In genomic region chr22:22848364-22848866, GRCh38 we compare ENCODE assay signal across 8 cellular contexts. TPM values are rescaled to one million over a fixed set of nuclear protein-coding genes. Genes with fewer than 3 reads are reported as not detected.
DNase-seq lines count a peak whose midpoint lies in the region; ATAC-seq, FAIRE-seq and TF ChIP-seq lines count a peak whose summit lies in the region.

No MANE protein-coding gene starts in this region.

- peak; percentile 85 to 92 for TF ChIP-seq CTCF in Caco-2 (IDR thresholded peaks at IDR 0.05; ENCODE audit: insufficient read depth in 1 of 2, low read depth in 1 of 2, low read length in 1 of 2, severe bottlenecking in 1 of 2, unreplicated experiment in 1 of 2)
- peak; percentile 49 to 79 (median 78) for TF ChIP-seq CTCF in GM12878 (IDR thresholded peaks at IDR 0.05 in 2 of 3, conservative IDR thresholded peaks at IDR 0.05 in 1 of 3; ENCODE audit: control insufficient read depth in 2 of 3, extremely low read depth in 1 of 3, insufficient read depth in 1 of 3, low read depth in 3 of 3, low read length in 3 of 3)

- H3K79me2 ChIP-seq in GM12878 (ENCODE audit: control insufficient read depth, insufficient read depth, low read length), result no peaks in the 10 kb centered on the region

- no peaks in the 10 kb centered on the region for H3K36me3 ChIP-seq in Caco-2 (ENCODE audit: control insufficient read depth, insufficient read depth, low read length)
- H3K36me3 ChIP-seq in GM12878 (ENCODE audit: control insufficient read depth in 2 of 2, insufficient read depth in 2 of 2, low read length in 1 of 2), result no peaks in the 10 kb centered on the region

- intact Hi-C loops in Caco-2 (cut with micrococcal nuclease; ENCODE audit: unreplicated experiment) (loop anchor here (1.0 to 10.0 kb wide), 3 partner anchors 36 to 256 kb away; no protein-coding TSS in a partner anchor), GM12878 (cut with micrococcal nuclease; ENCODE audit: unreplicated experiment) (loop anchor here (1.0 to 10.0 kb wide), 5 partner anchors 38 to 276 kb away; no protein-coding TSS in a partner anchor)

- ATAC-seq in GM12878, result peak; percentile 91
- ATAC-seq in GM21737 (IDR thresholded peaks at IDR 0.05; ENCODE audit: unreplicated experiment), result no peak
- no peak for ATAC-seq in HG03565 (IDR thresholded peaks at IDR 0.05; ENCODE audit: unreplicated experiment)

- no peak overlapping the region for H3K4me3 ChIP-seq in Caco-2 (ENCODE audit: low read depth, low read length)
- no peak overlapping the region for H3K4me3 ChIP-seq in GM12878

- H2AFZ ChIP-seq in GM12878 (ENCODE audit: control insufficient read depth, low read depth, low read length), result no peak overlapping the region

- H3K36me3 Mint-ChIP-seq in Caco-2 (ENCODE audit: insufficient read depth, unreplicated experiment) (no peaks in the 10 kb centered on the region), immature natural killer cell (peaks cover 3 to 6% (median 4%) of the 10 kb centered on the region in 3 donors)
- H3K36me3 Mint-ChIP-seq in T-helper 2 cell treated with Interferon-gamma antibody and Interleukin-4, amounts not matched to agents 5 μg/mL and 100 μg/mL, for 36 hours (ENCODE audit: low read depth), result no peaks in the 10 kb centered on the region

- H3K4me1 Mint-ChIP-seq in Caco-2 (ENCODE audit: low read depth, unreplicated experiment) (no peaks in the 10 kb centered on the region), immature natural killer cell (peaks cover 42 to 66% of the 10 kb centered on the region in 2 donors)
- peaks cover 4% of the 10 kb centered on the region for H3K4me1 Mint-ChIP-seq in T-helper 2 cell treated with Interferon-gamma antibody and Interleukin-4, amounts not matched to agents 5 μg/mL and 100 μg/mL, for 36 hours (ENCODE audit: low read depth)

- SMC1A ChIA-PET in GM12878 (lab: Charles Lee; ENCODE audit: uncharacterized antibody, unreplicated experiment), result interaction anchor here (0.7 to 7.6 kb wide), 14 partner anchors 7 to 109 kb away, joined by 3 to 201 read pairs (median 9); no protein-coding TSS in a partner anchor

- H3K9me3 Mint-ChIP-seq in Caco-2 (ENCODE audit: unreplicated experiment), result no peaks in the 10 kb centered on the region
- no peaks in the 10 kb centered on the region for H3K9me3 Mint-ChIP-seq in T-helper 2 cell treated with Interferon-gamma antibody and Interleukin-4, amounts not matched to agents 5 μg/mL and 100 μg/mL, for 36 hours
- peaks cover 0 to 5% (median 1%) of the 10 kb centered on the region in 6 donors for H3K9me3 Mint-ChIP-seq in immature natural killer cell

- in situ Hi-C loops in GM12878 (cut with MboI), result no loop called here

- peaks cover 3% of the 10 kb centered on the region; the same call in 1 of the 2 replicates for H3K9me3 ChIP-seq in Caco-2
- H3K9me3 ChIP-seq in GM12878 (replicated peaks; ENCODE audit: control insufficient read depth, insufficient read depth, low read length), result no peaks in the 10 kb centered on the region

- TF ChIP-seq POLR2A in GM12878 (IDR thresholded peaks at IDR 0.05; ENCODE audit: low read depth, low read length), result no peak

- H3K27me3 Mint-ChIP-seq in Caco-2 (ENCODE audit: insufficient read depth, unreplicated experiment), result peaks cover under 1% of the 10 kb centered on the region
- peaks cover 41% of the 10 kb centered on the region for H3K27me3 Mint-ChIP-seq in T-helper 2 cell treated with Interferon-gamma antibody and Interleukin-4, amounts not matched to agents 5 μg/mL and 100 μg/mL, for 36 hours (ENCODE audit: low read depth)
- peaks cover 0 to 10% (median 1%) of the 10 kb centered on the region in 3 donors for H3K27me3 Mint-ChIP-seq in immature natural killer cell (ENCODE audit: low read depth in 3 of 3)

- H4K20me1 ChIP-seq in GM12878 (ENCODE audit: control insufficient read depth, insufficient read depth), result no peaks in the 10 kb centered on the region

- H3K4me3 Mint-ChIP-seq in Caco-2 (ENCODE audit: unreplicated experiment), result no peak overlapping the region
- no peak overlapping the region for H3K4me3 Mint-ChIP-seq in T-helper 2 cell treated with Interferon-gamma antibody and Interleukin-4, amounts not matched to agents 5 μg/mL and 100 μg/mL, for 36 hours
- H3K4me3 Mint-ChIP-seq in immature natural killer cell, result no peak overlapping the region

- H3K9ac ChIP-seq in GM12878 (ENCODE audit: control insufficient read depth, insufficient read depth, low read length), result no peak overlapping the region

- POLR2A ChIA-PET in Caco-2 (lab: Charles Lee), result no interaction called here
- POLR2A ChIA-PET in GM12878 (lab: Charles Lee), result interaction anchor here (1.2 to 3.7 kb wide), 6 partner anchors 26 to 107 kb away, joined by 3 to 38 read pairs (median 16); no protein-coding TSS in a partner anchor

- CTCF ChIA-PET in Caco-2 (lab: Charles Lee), result interaction anchor here (0.7 to 3.3 kb wide), 10 partner anchors 18 to 308 kb away, joined by 3 to 29 read pairs (median 4); no protein-coding TSS in a partner anchor
- CTCF ChIA-PET in GM12878 (lab: Yijun Ruan, JAX), result interaction anchor here (0.6 to 12.5 kb wide), 22 partner anchors 12 to 261 kb away, joined by 3 to 551 read pairs (median 5); no protein-coding TSS in a partner anchor

- H3K27ac Mint-ChIP-seq in Caco-2 (ENCODE audit: unreplicated experiment) (no peak overlapping the region), immature natural killer cell (peak overlapping the region in 4 of 6 donors; percentile 13 to 49 (median 22))
- H3K27ac Mint-ChIP-seq in T-helper 2 cell treated with Interferon-gamma antibody and Interleukin-4, amounts not matched to agents 5 μg/mL and 100 μg/mL, for 36 hours, result no peak overlapping the region

- DNase-seq in Caco-2 (peak; percentile 74 to 81), HuH-7.5 (ENCODE audit: low spot score) (peak; percentile 28), GM12878 (ENCODE audit: low read depth, low spot score) (no peak), immature natural killer cell (peak; percentile 65 to 66 (median 65))
- DNase-seq in T-helper 2 cell treated with Interferon-gamma antibody and Interleukin-4, amounts not matched to agents 5 μg/mL and 100 μg/mL, for 36 hours (ENCODE audit: low spot score), result peak; percentile 46
- peak; percentile 36 to 63 for DNase-seq in stimulated activated CD4-positive, alpha-beta T cell treated with anti-CD3 and anti-CD28 coated beads, Interleukin-15, amount 100 ng/mL, for 48 hours (ENCODE audit: low read depth in 2 of 2)

- BruUV-seq in Caco-2 (replicated peaks; lab: Mats Ljungman, UMichigan), result no TSS peak
- no TSS peak for BruUV-seq in GM12878 (replicated peaks; lab: Mats Ljungman, UMichigan)

- RAD21 ChIA-PET in GM12878 (lab: Charles Lee; ENCODE audit: unreplicated experiment), result interaction anchor here (0.8 to 9.3 kb wide), 17 partner anchors 9 to 284 kb away, joined by 3 to 174 read pairs (median 6); no protein-coding TSS in a partner anchor

- H3K4me1 ChIP-seq in Caco-2, result no peaks in the 10 kb centered on the region
- peaks cover 18% of the 10 kb centered on the region for H3K4me1 ChIP-seq in GM12878 (ENCODE audit: control insufficient read depth, insufficient read depth, low read length)

- no peak overlapping the region for H3K27ac ChIP-seq in GM12878 (ENCODE audit: control insufficient read depth, insufficient read depth)

- 28% methylated on average over 5 of the region's 5 CpGs for WGBS in GM12878 (ENCODE audit: insufficient coverage, insufficient replicate concordance, low lambda C conversion rate, missing lambda C conversion rate)

- FAIRE-seq in GM12878 (lab: Jason Lieb, UNC), result no peak

- TF ChIP-seq EP300 in GM12878 (IDR thresholded peaks at IDR 0.05; ENCODE audit: borderline replicate concordance in 1 of 2, control insufficient read depth in 1 of 2, low read depth in 2 of 2, low read length in 2 of 2), result no peak

- no peak overlapping the region for H3K4me2 ChIP-seq in GM12878 (ENCODE audit: control insufficient read depth, insufficient read depth)

- no peak for TF ChIP-seq RAD21 in GM12878 (IDR thresholded peaks at IDR 0.05; ENCODE audit: insufficient read depth, low read depth, low read length)

- no peaks in the 10 kb centered on the region for H3K27me3 ChIP-seq in Caco-2 (replicated peaks; ENCODE audit: control insufficient read depth, insufficient read depth, low read length)
- H3K27me3 ChIP-seq in GM12878 (replicated peaks in 1 of 2; ENCODE audit: control insufficient read depth in 2 of 2, insufficient read depth in 2 of 2, low read length in 1 of 2), result no peaks in the 10 kb centered on the region

TF ChIP-seq in GM12878, 131 proteins besides CTCF, POLR2A, EP300 and RAD21 (continues in another document):
- TF ChIP-seq NBN (IDR thresholded peaks at IDR 0.05) (0 out of 2 replicates have a peak, but pooled peaks have one; percentile 15), RELA (IDR thresholded peaks at IDR 0.05; ENCODE audit: borderline replicate concordance, partially characterized antibody) (peak; percentile 27), SREBF2 (IDR thresholded peaks at IDR 0.05; ENCODE audit: low read length) (no peak), IKZF1 (conservative IDR thresholded peaks at IDR 0.05) (0 out of 2 replicates have a peak, but pooled peaks have one; percentile 13), SMC3 (IDR thresholded peaks at IDR 0.05; ENCODE audit: borderline replicate concordance, low read length) (peak; percentile 80), LARP7 (IDR thresholded peaks at IDR 0.05) (peak; percentile 33; the same call in 1 of the 2 replicates)

RNA-seq across cellular contexts. Expression of gene IGLL5, which starts 39.2 kb away (rescaled TPM):
- not detected in 2 replicates for total RNA-seq in Caco-2 (2022)
- not detected in 2 replicates for total RNA-seq in GM12878 (2013; cell fraction: nucleolus; rRNA removed)
- not detected in 2 replicates for total RNA-seq in GM12878 (2014; rRNA removed)
- not detected in 2 replicates for total RNA-seq in GM12878 (2014; rRNA removed; fragmentation: Illumina TruSeq; extraction: Trizol)
- not detected in 2 replicates for total RNA-seq in GM12878 (2021)
- polyA plus RNA-seq in GM12878 (2011; ENCODE audit: low read depth), result not detected
- not detected in 2 replicates for polyA plus RNA-seq in GM12878 (2011; rRNA removed)
- not detected in 2 replicates for polyA plus RNA-seq in GM12878 (2011; cell fraction: cytosol; rRNA removed)
- polyA plus RNA-seq in GM12878 (2011; cell fraction: nucleus; rRNA removed), result not detected in 2 replicates
- polyA plus RNA-seq in GM12878 (2012), result 0.39 and 0.48 TPM in 2 replicates
- not detected in 2 replicates for polyA plus RNA-seq in GM12878 (2014; fragmentation: Illumina TruSeq; extraction: Trizol)
- not detected for polyA plus RNA-seq in GM12878 (2014; fragmentation: Nextera tagmentation; extraction: Ambion mirVana)
- not detected in 2 replicates for polyA plus RNA-seq in GM12878 (2014; rRNA removed)
- not detected for polyA plus RNA-seq in GM12878 (2016; fragmentation: Nextera tagmentation; extraction: Ambion mirVana)
- polyA minus RNA-seq in GM12878 (2011; rRNA and poly(A)+ RNA removed), result not detected in 2 replicates
- not detected in 2 replicates for polyA minus RNA-seq in GM12878 (2011; cell fraction: cytosol; rRNA and poly(A)+ RNA removed)
- not detected in 2 replicates for polyA minus RNA-seq in GM12878 (2011; cell fraction: nucleus; rRNA and poly(A)+ RNA removed)
- under 1 TPM in 2 of 3 donors, not detected in 1; 0.26 to 0.59 TPM for polyA plus RNA-seq in immature natural killer cell

Comparison
In these comparisons a context has a peak if more than half of its experiments do, and no peak if none do; other contexts are left out.
1. H3K27ac Mint-ChIP-seq: peak in immature natural killer cell (4 of 6); none in Caco-2 (single experiment) and T-helper 2 cell treated with Interferon-gamma antibody and Interleukin-4, amounts not matched to agents 5 μg/mL and 100 μg/mL, for 36 hours (single experiment).